ENCODE assay signal across 15 cellular contexts in the genomic region with DNA sequence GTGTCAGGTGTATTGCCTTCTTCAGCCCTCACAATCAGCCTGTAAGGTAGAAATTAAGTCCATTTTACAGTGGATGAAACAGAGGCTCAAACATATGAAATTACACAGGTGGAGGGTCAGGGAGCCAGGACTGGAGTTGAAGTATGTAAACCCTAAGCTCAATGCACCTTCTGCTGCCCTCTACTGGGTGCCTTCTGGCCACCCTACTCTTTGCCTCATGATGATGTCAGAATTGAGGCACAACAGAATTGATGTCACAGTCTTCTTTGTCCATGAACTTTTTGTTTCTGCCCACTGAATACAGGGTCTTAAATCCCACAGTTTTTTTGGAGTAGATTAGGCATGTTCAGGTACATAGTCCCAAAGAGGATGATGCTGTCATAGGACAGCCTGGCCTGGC.
DNase-seq lines count a peak whose midpoint lies in the region; ATAC-seq, FAIRE-seq and TF ChIP-seq lines count a peak whose summit lies in the region.
"Had no signal": no experiment of that assay in that cellular context is flagged by ENCODE, and none has a peak within 500 bp of the region (broad histone marks: within the 10 kb centered on the region; RNA-seq: fewer than 3 reads in every experiment).

No MANE protein-coding gene starts in this region.

- CTCF ChIA-PET in A673 (lab: Charles Lee) (interaction anchor here (1.1 kb wide), 1 partner anchor 280 kb away, joined by 5 read pairs; no protein-coding TSS in a partner anchor), endothelial cell of umbilical vein (lab: Charles Lee) (interaction anchor here (1.0 to 4.1 kb wide), 8 partner anchors 13 to 281 kb away, joined by 3 to 56 read pairs (median 6); no protein-coding TSS in a partner anchor)
- CTCF ChIA-PET in activated naive CD4-positive, alpha-beta T cell treated with anti-CD3 and anti-CD28 coated beads, Interleukin-2, amount 10 ng/mL, durations not matched to agents 7 days and 5 days (lab: Charles Lee): no interaction called here

- H3K27ac Mint-ChIP-seq in activated naive CD4-positive, alpha-beta T cell treated with anti-CD3 and anti-CD28 coated beads, Interleukin-2, amount 10 ng/mL, durations not matched to agents 7 days and 5 days: no peak overlapping the region
- H3K27ac Mint-ChIP-seq: activated CD4-positive, alpha-beta T cell treated with anti-CD3 and anti-CD28 coated beads, Interleukin-2, amount 10 ng/mL, durations not matched to agents 24 days and 14 days; activated T-helper 17 cell treated with anti-CD3 and anti-CD28 coated beads, Interleukin-2, amount 50 U/mL, for 72 hours; brain; nephron progenitor cell had no signal

- no peak for ATAC-seq in HG02852 (IDR thresholded peaks at IDR 0.05; ENCODE audit: unreplicated experiment)
- no peak for ATAC-seq in left lung
- ATAC-seq: activated T-helper 17 cell treated with anti-CD3 and anti-CD28 coated beads, Interleukin-2, amount 50 U/mL, for 72 hours; left ventricle myocardium superior had no signal

- DNase-seq in A673 (ENCODE audit: low spot score): peak; percentile 21
- DNase-seq in ELF-1 (ENCODE audit: low read depth, low spot score): peak; percentile 41
- peak; percentile 23 for DNase-seq in NB4 (ENCODE audit: low read depth)
- DNase-seq in endothelial cell of umbilical vein (ENCODE audit: low read depth, low spot score): peak; percentile 14
- DNase-seq in activated naive CD4-positive, alpha-beta T cell treated with anti-CD3 and anti-CD28 coated beads, Interleukin-2, amount 10 ng/mL, durations not matched to agents 7 days and 5 days: no peak
- no peak for DNase-seq in left lung
- no peak for DNase-seq in effector memory CD4-positive, alpha-beta T cell
- DNase-seq: activated CD4-positive, alpha-beta T cell treated with anti-CD3 and anti-CD28 coated beads, Interleukin-2, amount 10 ng/mL, durations not matched to agents 24 days and 14 days; left ventricle myocardium superior; NCI-H526 treated with DMSO at 0.1 percent for 48 hours; nephron progenitor cell had no signal

- no peaks in the 10 kb centered on the region for H3K9me3 ChIP-seq in A673 (ENCODE audit: low read depth, low read length, poor library complexity, severe bottlenecking)
- H3K9me3 ChIP-seq in endothelial cell of umbilical vein (replicated peaks; ENCODE audit: control insufficient read depth, insufficient read depth, low read length): no peaks in the 10 kb centered on the region
- peaks cover 0 to 1% of the 10 kb centered on the region in 2 donors for H3K9me3 ChIP-seq in left lung
- H3K9me3 ChIP-seq in effector memory CD4-positive, alpha-beta T cell (ENCODE audit: control insufficient read depth, low read length): no peaks in the 10 kb centered on the region
- H3K9me3 ChIP-seq: BLaER1 had no signal

- no peaks in the 10 kb centered on the region for H3K36me3 Mint-ChIP-seq in activated naive CD4-positive, alpha-beta T cell treated with anti-CD3 and anti-CD28 coated beads, Interleukin-2, amount 10 ng/mL, durations not matched to agents 7 days and 5 days
- H3K36me3 Mint-ChIP-seq: brain had no signal

- no peak overlapping the region for H3K4me3 ChIP-seq in A673 (ENCODE audit: low read depth, low read length, poor library complexity, severe bottlenecking)
- no peak overlapping the region for H3K4me3 ChIP-seq in NB4 (ENCODE audit: low read depth, low read length)
- no peak overlapping the region for H3K4me3 ChIP-seq in endothelial cell of umbilical vein (replicated peaks in 1 of 3; ENCODE audit: insufficient read depth in 1 of 3, low read depth in 1 of 3, low read length in 3 of 3)
- no peak overlapping the region for H3K4me3 ChIP-seq in left lung
- H3K4me3 ChIP-seq in effector memory CD4-positive, alpha-beta T cell (ENCODE audit: insufficient read depth, low read depth, low read length, poor library complexity, severe bottlenecking): no peak overlapping the region
- H3K4me3 ChIP-seq: BLaER1 had no signal

- intact Hi-C loops in A673 (cut with micrococcal nuclease; ENCODE audit: unreplicated experiment): no loop called here
- intact Hi-C loops in endothelial cell of umbilical vein (cut with micrococcal nuclease): loop anchor here (1.0 to 10.0 kb wide), 2 partner anchors 63 to 284 kb away; no protein-coding TSS in a partner anchor
- intact Hi-C loops in left lung (cut with DNase I): no loop called here

- TF ChIP-seq POLR2A in NB4 (IDR thresholded peaks at IDR 0.05; ENCODE audit: extremely low read depth, insufficient read length) (no peak), endothelial cell of umbilical vein (IDR thresholded peaks at IDR 0.05; ENCODE audit: low read depth, low read length) (no peak)

- peaks cover 2% of the 10 kb centered on the region for H3K9me3 Mint-ChIP-seq in activated naive CD4-positive, alpha-beta T cell treated with anti-CD3 and anti-CD28 coated beads, Interleukin-2, amount 10 ng/mL, durations not matched to agents 7 days and 5 days
- H3K9me3 Mint-ChIP-seq: activated CD4-positive, alpha-beta T cell treated with anti-CD3 and anti-CD28 coated beads, Interleukin-2, amount 10 ng/mL, durations not matched to agents 24 days and 14 days; nephron progenitor cell had no signal

- H3K27ac ChIP-seq in A673 (ENCODE audit: low read depth, low read length, poor library complexity, severe bottlenecking) (no peak overlapping the region), endothelial cell of umbilical vein (ENCODE audit: insufficient read depth, low read depth, low read length) (no peak overlapping the region), left lung (no peak overlapping the region)
- H3K27ac ChIP-seq in effector memory CD4-positive, alpha-beta T cell (ENCODE audit: insufficient read depth, low read length, poor library complexity, severe bottlenecking): no peak overlapping the region
- H3K27ac ChIP-seq: BLaER1 had no signal

- TF ChIP-seq CTCF in A673 (conservative IDR thresholded peaks at IDR 0.05; ENCODE audit: low read depth, low read length) (peak; percentile 48), NB4 (IDR thresholded peaks at IDR 0.05; ENCODE audit: low read depth, low read length) (peak; percentile 50), endothelial cell of umbilical vein (IDR thresholded peaks at IDR 0.05; ENCODE audit: extremely low read depth in 1 of 2, insufficient read depth in 1 of 2, low read depth in 1 of 2, low read length in 2 of 2) (peak in 1 of 2 donors; percentile 18), left lung (IDR thresholded peaks at IDR 0.05) (no peak)

- no peaks in the 10 kb centered on the region for H3K4me1 Mint-ChIP-seq in activated naive CD4-positive, alpha-beta T cell treated with anti-CD3 and anti-CD28 coated beads, Interleukin-2, amount 10 ng/mL, durations not matched to agents 7 days and 5 days
- H3K4me1 Mint-ChIP-seq: activated CD4-positive, alpha-beta T cell treated with anti-CD3 and anti-CD28 coated beads, Interleukin-2, amount 10 ng/mL, durations not matched to agents 24 days and 14 days; activated T-helper 17 cell treated with anti-CD3 and anti-CD28 coated beads, Interleukin-2, amount 50 U/mL, for 72 hours; brain; nephron progenitor cell had no signal

- no peaks in the 10 kb centered on the region for H3K36me3 ChIP-seq in A673 (ENCODE audit: insufficient read depth, low read length, poor library complexity, severe bottlenecking)
- no peaks in the 10 kb centered on the region for H3K36me3 ChIP-seq in endothelial cell of umbilical vein (ENCODE audit: control insufficient read depth in 2 of 2, extremely low read depth in 1 of 2, insufficient read depth in 2 of 2, low read length in 2 of 2)
- no peaks in the 10 kb centered on the region for H3K36me3 ChIP-seq in left lung
- no peaks in the 10 kb centered on the region for H3K36me3 ChIP-seq in effector memory CD4-positive, alpha-beta T cell (ENCODE audit: control insufficient read depth, insufficient read depth, low read length)
- H3K36me3 ChIP-seq: BLaER1 had no signal

- no peaks in the 10 kb centered on the region for H4K20me1 ChIP-seq in endothelial cell of umbilical vein (replicated peaks; ENCODE audit: control insufficient read depth, extremely low read depth, insufficient read depth, low read length)
- H4K20me1 ChIP-seq: BLaER1 had no signal

- H3K9ac ChIP-seq in endothelial cell of umbilical vein (replicated peaks; ENCODE audit: extremely low read depth, insufficient read depth, low read length): no peak overlapping the region
- H3K9ac ChIP-seq: BLaER1 had no signal

- H3K27me3 Mint-ChIP-seq in activated naive CD4-positive, alpha-beta T cell treated with anti-CD3 and anti-CD28 coated beads, Interleukin-2, amount 10 ng/mL, durations not matched to agents 7 days and 5 days: no peaks in the 10 kb centered on the region
- H3K27me3 Mint-ChIP-seq: activated CD4-positive, alpha-beta T cell treated with anti-CD3 and anti-CD28 coated beads, Interleukin-2, amount 10 ng/mL, durations not matched to agents 24 days and 14 days; activated T-helper 17 cell treated with anti-CD3 and anti-CD28 coated beads, Interleukin-2, amount 50 U/mL, for 72 hours had no signal

- no peak overlapping the region for H3K4me3 Mint-ChIP-seq in activated naive CD4-positive, alpha-beta T cell treated with anti-CD3 and anti-CD28 coated beads, Interleukin-2, amount 10 ng/mL, durations not matched to agents 7 days and 5 days
- H3K4me3 Mint-ChIP-seq: activated CD4-positive, alpha-beta T cell treated with anti-CD3 and anti-CD28 coated beads, Interleukin-2, amount 10 ng/mL, durations not matched to agents 24 days and 14 days; activated T-helper 17 cell treated with anti-CD3 and anti-CD28 coated beads, Interleukin-2, amount 50 U/mL, for 72 hours; brain; nephron progenitor cell had no signal

- H3K9me1 ChIP-seq in endothelial cell of umbilical vein (replicated peaks; ENCODE audit: control insufficient read depth, extremely low read depth, insufficient read depth, low read length): no peaks in the 10 kb centered on the region

- H3K4me1 ChIP-seq in A673 (ENCODE audit: insufficient read depth, low read length, poor library complexity, severe bottlenecking) (no peaks in the 10 kb centered on the region), endothelial cell of umbilical vein (ENCODE audit: control insufficient read depth, extremely low read depth, insufficient read depth, low read length) (no peaks in the 10 kb centered on the region), left lung (no peaks in the 10 kb centered on the region)
- H3K4me1 ChIP-seq in effector memory CD4-positive, alpha-beta T cell (ENCODE audit: control insufficient read depth, insufficient read depth, low read length, poor library complexity, severe bottlenecking): no peaks in the 10 kb centered on the region
- H3K4me1 ChIP-seq: BLaER1 had no signal

- H3K4me2 ChIP-seq in endothelial cell of umbilical vein (ENCODE audit: insufficient read depth, low read length): no peak overlapping the region
- H3K4me2 ChIP-seq: BLaER1 had no signal

- no peak overlapping the region for H2AFZ ChIP-seq in endothelial cell of umbilical vein (ENCODE audit: low read depth, low read length)

- dilution Hi-C loops in endothelial cell of umbilical vein (cut with MboI; ENCODE audit: extremely low pct_ligation_motif_present, low sequenced_read_pairs): no loop called here

- BruUV-seq in A673 (replicated peaks; lab: Mats Ljungman, UMichigan) (no TSS peak), endothelial cell of umbilical vein (replicated peaks; lab: Mats Ljungman, UMichigan) (no TSS peak)

- POLR2A ChIA-PET in A673 (lab: Charles Lee; ENCODE audit: low non-redundant PET): no interaction called here
- POLR2A ChIA-PET in endothelial cell of umbilical vein (lab: Charles Lee): no interaction called here

- H3K79me2 ChIP-seq in endothelial cell of umbilical vein (ENCODE audit: control insufficient read depth, insufficient read depth, low read length): no peaks in the 10 kb centered on the region

- FAIRE-seq in endothelial cell of umbilical vein (lab: Jason Lieb, UNC): no peak

- H3K27me3 ChIP-seq in A673 (replicated peaks; ENCODE audit: insufficient read depth, low read depth, low read length, poor library complexity) (no peaks in the 10 kb centered on the region), endothelial cell of umbilical vein (ENCODE audit: control insufficient read depth in 2 of 2, insufficient read depth in 2 of 2, low read length in 2 of 2) (no peaks in the 10 kb centered on the region), left lung (peaks cover 0 to 9% of the 10 kb centered on the region in 2 donors)
- H3K27me3 ChIP-seq in effector memory CD4-positive, alpha-beta T cell (replicated peaks; ENCODE audit: control insufficient read depth, insufficient read depth, low read length, poor library complexity, severe bottlenecking): no peaks in the 10 kb centered on the region
- H3K27me3 ChIP-seq: BLaER1 had no signal

Comparison
In these comparisons a context has a peak if more than half of its experiments do, and no peak if none do; other contexts are left out.
1. DNase-seq: peak in A673 (single experiment), ELF-1 (single experiment), NB4 (single experiment) and endothelial cell of umbilical vein (single experiment); none in activated naive CD4-positive, alpha-beta T cell treated with anti-CD3 and anti-CD28 coated beads, Interleukin-2, amount 10 ng/mL, durations not matched to agents 7 days and 5 days (single experiment), left lung (0 of 2) and effector memory CD4-positive, alpha-beta T cell (0 of 3).
2. CTCF ChIP-seq: peak in A673 (single experiment) and NB4 (single experiment); none in left lung (0 of 2).